In genomic region chr6:102885165-102885564, GRCh38 we compare ENCODE assay signal across 29 cellular contexts.
"Had no signal": no experiment of that assay in that cellular context is flagged by ENCODE, and none has a peak within 500 bp of the region (broad histone marks: within the 10 kb centered on the region; RNA-seq: fewer than 3 reads in every experiment).

No MANE protein-coding gene starts in this region.

- H3K4me3 ChIP-seq: neural progenitor cell, ovary, psoas muscle, skin epidermis, smooth muscle cell, spleen, suprapubic skin, testis, tibial artery, transverse colon, upper lobe of right lung, uterus had no signal

- H3K9me3 ChIP-seq: ovary, psoas muscle, spleen, suprapubic skin, testis, tibial artery, transverse colon, upper lobe of right lung, uterus had no signal

- H2AFZ ChIP-seq: neural progenitor cell, parathyroid adenoma had no signal

- H3K4me2 ChIP-seq: neural progenitor cell, smooth muscle cell had no signal

- H3K27me3 ChIP-seq: ovary, spleen, suprapubic skin, testis, tibial artery, transverse colon, upper lobe of right lung, uterus had no signal

- DNase-seq: naive thymus-derived CD4-positive, alpha-beta T cell; natural killer cell; occipital lobe; ovary; posterior cingulate gyrus; psoas muscle; right cardiac atrium; spleen; stimulated activated CD4-positive, alpha-beta T cell treated with anti-CD3 and anti-CD28 coated beads, Interleukin-12 subunit alpha, Interleukin-12 subunit beta, amount 100 ng/mL, for 4 hours; stimulated activated CD4-positive, alpha-beta T cell treated with anti-CD3 and anti-CD28 coated beads, Interleukin-1b, Interleukin-23, amount 100 ng/mL, for 48 hours; stimulated activated CD4-positive, alpha-beta T cell treated with anti-CD3 and anti-CD28 coated beads, Interleukin-4, amount 100 ng/mL, for 1 hour; stimulated activated CD4-positive, alpha-beta T cell treated with anti-CD3 and anti-CD28 coated beads, Interleukin-4, amount 100 ng/mL, for 4 hours; stimulated activated CD8-positive, alpha-beta memory T cell treated with anti-CD3 and anti-CD28 coated beads, Interleukin-4, amount 100 ng/mL, for 48 hours; stimulated activated naive CD4-positive, alpha-beta T cell; stimulated activated naive CD8-positive, alpha-beta T cell treated with anti-CD3 and anti-CD28 coated beads, Interleukin-15, amount 100 ng/mL, for 72 hours; stimulated activated naive CD8-positive, alpha-beta T cell treated with anti-CD3 and anti-CD28 coated beads, Interleukin-15, Interleukin-2, amounts not matched to agents 100 U/mL and 50 U/mL, for 24 hours; substantia nigra; testis; tibial artery; transverse colon; upper lobe of right lung; uterus had no signal

- H3K27ac ChIP-seq: neural progenitor cell, ovary, parathyroid adenoma, psoas muscle, skin epidermis, spleen, suprapubic skin, testis, tibial artery, transverse colon, upper lobe of right lung, uterus had no signal

- H3K4me1 ChIP-seq: neural progenitor cell, parathyroid adenoma, psoas muscle, spleen, suprapubic skin, testis, tibial artery, transverse colon, upper lobe of right lung, uterus had no signal

- H3K79me2 ChIP-seq: parathyroid adenoma had no signal

- H3K36me3 ChIP-seq: neural progenitor cell, ovary, spleen, suprapubic skin, tibial artery, transverse colon, upper lobe of right lung, uterus had no signal

- ATAC-seq: naive thymus-derived CD4-positive, alpha-beta T cell; natural killer cell; psoas muscle; right cardiac atrium; sciatic nerve; stimulated activated memory B cell treated with anti-CD40 and anti-IgM and Interleukin-4, amounts not matched to agents 10 μg/mL and 1 μg/mL and 100 μg/mL, for 72 hours; stimulated activated naive CD8-positive, alpha-beta T cell treated with anti-CD3 and anti-CD28 coated beads, Interleukin-15, amount 100 ng/mL, for 72 hours; stimulated activated naive CD8-positive, alpha-beta T cell treated with anti-CD3 and anti-CD28 coated beads, Interleukin-15, Interleukin-2, amounts not matched to agents 100 U/mL and 50 U/mL, for 24 hours; upper lobe of right lung had no signal

- H3K9ac ChIP-seq: neural progenitor cell, parathyroid adenoma had no signal
